Comparison of ENCODE assay signal across 1 cellular context in genomic region chr20:407097-407952, GRCh38.
TF ChIP-seq lines count a peak whose summit lies in the region.

No MANE protein-coding gene starts in this region.

TF ChIP-seq in HepG2, 621 proteins besides CTCF, POLR2A, EP300 and RAD21 (continued from another document and continues in another):
- TF ChIP-seq, protein P1, sequence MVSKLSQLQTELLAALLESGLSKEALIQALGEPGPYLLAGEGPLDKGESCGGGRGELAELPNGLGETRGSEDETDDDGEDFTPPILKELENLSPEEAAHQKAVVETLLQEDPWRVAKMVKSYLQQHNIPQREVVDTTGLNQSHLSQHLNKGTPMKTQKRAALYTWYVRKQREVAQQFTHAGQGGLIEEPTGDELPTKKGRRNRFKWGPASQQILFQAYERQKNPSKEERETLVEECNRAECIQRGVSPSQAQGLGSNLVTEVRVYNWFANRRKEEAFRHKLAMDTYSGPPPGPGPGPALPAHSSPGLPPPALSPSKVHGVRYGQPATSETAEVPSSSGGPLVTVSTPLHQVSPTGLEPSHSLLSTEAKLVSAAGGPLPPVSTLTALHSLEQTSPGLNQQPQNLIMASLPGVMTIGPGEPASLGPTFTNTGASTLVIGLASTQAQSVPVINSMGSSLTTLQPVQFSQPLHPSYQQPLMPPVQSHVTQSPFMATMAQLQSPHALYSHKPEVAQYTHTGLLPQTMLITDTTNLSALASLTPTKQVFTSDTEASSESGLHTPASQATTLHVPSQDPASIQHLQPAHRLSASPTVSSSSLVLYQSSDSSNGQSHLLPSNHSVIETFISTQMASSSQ (IDR thresholded peaks at IDR 0.05; ENCODE audit: low read depth), result no peak; the same call in 1 of the 2 replicates
- TF ChIP-seq, protein P1 (CRISPR knock-in tag; IDR thresholded peaks at IDR 0.05; ENCODE audit: borderline replicate concordance), result peak; percentile 55; the same call in 1 of the 2 replicates
- peak; percentile 88 for TF ChIP-seq YEATS4 (CRISPR knock-in tag; IDR thresholded peaks at IDR 0.05; ENCODE audit: borderline replicate concordance)
- TF ChIP-seq TRIM24 (CRISPR knock-in tag; IDR thresholded peaks at IDR 0.05), result no peak
- TF ChIP-seq ARID5B (CRISPR knock-in tag; IDR thresholded peaks at IDR 0.05), result peak; percentile 60; the same call in 1 of the 2 replicates
- TF ChIP-seq JUNB (CRISPR knock-in tag; IDR thresholded peaks at IDR 0.05; ENCODE audit: borderline replicate concordance), result 0 out of 2 replicates have a peak, but pooled peaks have one; percentile 74
- no peak; the same call in 1 of the 2 replicates for TF ChIP-seq ZHX2 (IDR thresholded peaks at IDR 0.05; ENCODE audit: low read depth)
- peak; percentile 74; the same call in 1 of the 2 replicates for TF ChIP-seq ZHX2 (CRISPR knock-in tag; IDR thresholded peaks at IDR 0.05; ENCODE audit: borderline replicate concordance)
- no peak for TF ChIP-seq SMARCE1 (IDR thresholded peaks at IDR 0.05; ENCODE audit: borderline replicate concordance)
- peak; percentile 34; the same call in 1 of the 2 replicates for TF ChIP-seq ZNF12 (CRISPR knock-in tag; IDR thresholded peaks at IDR 0.05)
- TF ChIP-seq, protein P2, sequence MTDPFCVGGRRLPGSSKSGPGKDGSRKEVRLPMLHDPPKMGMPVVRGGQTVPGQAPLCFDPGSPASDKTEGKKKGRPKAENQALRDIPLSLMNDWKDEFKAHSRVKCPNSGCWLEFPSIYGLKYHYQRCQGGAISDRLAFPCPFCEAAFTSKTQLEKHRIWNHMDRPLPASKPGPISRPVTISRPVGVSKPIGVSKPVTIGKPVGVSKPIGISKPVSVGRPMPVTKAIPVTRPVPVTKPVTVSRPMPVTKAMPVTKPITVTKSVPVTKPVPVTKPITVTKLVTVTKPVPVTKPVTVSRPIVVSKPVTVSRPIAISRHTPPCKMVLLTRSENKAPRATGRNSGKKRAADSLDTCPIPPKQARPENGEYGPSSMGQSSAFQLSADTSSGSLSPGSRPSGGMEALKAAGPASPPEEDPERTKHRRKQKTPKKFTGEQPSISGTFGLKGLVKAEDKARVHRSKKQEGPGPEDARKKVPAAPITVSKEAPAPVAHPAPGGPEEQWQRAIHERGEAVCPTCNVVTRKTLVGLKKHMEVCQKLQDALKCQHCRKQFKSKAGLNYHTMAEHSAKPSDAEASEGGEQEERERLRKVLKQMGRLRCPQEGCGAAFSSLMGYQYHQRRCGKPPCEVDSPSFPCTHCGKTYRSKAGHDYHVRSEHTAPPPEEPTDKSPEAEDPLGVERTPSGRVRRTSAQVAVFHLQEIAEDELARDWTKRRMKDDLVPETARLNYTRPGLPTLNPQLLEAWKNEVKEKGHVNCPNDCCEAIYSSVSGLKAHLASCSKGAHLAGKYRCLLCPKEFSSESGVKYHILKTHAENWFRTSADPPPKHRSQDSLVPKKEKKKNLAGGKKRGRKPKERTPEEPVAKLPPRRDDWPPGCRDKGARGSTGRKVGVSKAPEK (CRISPR knock-in tag; IDR thresholded peaks at IDR 0.05; ENCODE audit: borderline replicate concordance), result peak; percentile 67; the same call in 1 of the 2 replicates
- TF ChIP-seq TGIF2 (CRISPR knock-in tag; IDR thresholded peaks at IDR 0.05), result peak; percentile 87
- TF ChIP-seq ZMAT3 (CRISPR knock-in tag; conservative IDR thresholded peaks at IDR 0.05), result no peak; the same call in 1 of the 2 replicates
- TF ChIP-seq RORA (CRISPR knock-in tag; IDR thresholded peaks at IDR 0.05), result no peak
- TF ChIP-seq HOXA3 (CRISPR knock-in tag; IDR thresholded peaks at IDR 0.05), result peak; percentile 74
- TF ChIP-seq, protein P3, sequence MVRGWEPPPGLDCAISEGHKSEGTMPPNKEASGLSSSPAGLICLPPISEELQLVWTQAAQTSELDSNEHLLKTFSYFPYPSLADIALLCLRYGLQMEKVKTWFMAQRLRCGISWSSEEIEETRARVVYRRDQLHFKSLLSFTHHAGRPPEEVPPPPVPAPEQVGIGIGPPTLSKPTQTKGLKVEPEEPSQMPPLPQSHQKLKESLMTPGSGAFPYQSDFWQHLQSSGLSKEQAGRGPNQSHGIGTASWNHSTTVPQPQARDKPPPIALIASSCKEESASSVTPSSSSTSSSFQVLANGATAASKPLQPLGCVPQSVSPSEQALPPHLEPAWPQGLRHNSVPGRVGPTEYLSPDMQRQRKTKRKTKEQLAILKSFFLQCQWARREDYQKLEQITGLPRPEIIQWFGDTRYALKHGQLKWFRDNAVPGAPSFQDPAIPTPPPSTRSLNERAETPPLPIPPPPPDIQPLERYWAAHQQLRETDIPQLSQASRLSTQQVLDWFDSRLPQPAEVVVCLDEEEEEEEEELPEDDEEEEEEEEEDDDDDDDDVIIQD (CRISPR knock-in tag; IDR thresholded peaks at IDR 0.05; ENCODE audit: low read depth), result no peak; the same call in 1 of the 2 replicates
- TF ChIP-seq CBX1 (IDR thresholded peaks at IDR 0.05; ENCODE audit: low read depth), result peak; percentile 95
- TF ChIP-seq MTF1 (CRISPR knock-in tag; IDR thresholded peaks at IDR 0.05), result peak; percentile 36; the same call in 1 of the 2 replicates
- TF ChIP-seq KLF12 (CRISPR knock-in tag; IDR thresholded peaks at IDR 0.05; ENCODE audit: borderline replicate concordance), result peak; percentile 13; the same call in 1 of the 2 replicates
- TF ChIP-seq FOXC1 (CRISPR knock-in tag; IDR thresholded peaks at IDR 0.05; ENCODE audit: borderline replicate concordance), result no peak
- TF ChIP-seq GMEB1 (CRISPR knock-in tag; IDR thresholded peaks at IDR 0.05; ENCODE audit: borderline replicate concordance), result peak; percentile 45; the same call in 1 of the 2 replicates
- TF ChIP-seq MAFG (CRISPR knock-in tag; IDR thresholded peaks at IDR 0.05), result no peak
- peak; percentile 71 for TF ChIP-seq TAF15 (IDR thresholded peaks at IDR 0.05; ENCODE audit: low read depth, low read length, poor library complexity, severe bottlenecking)
- TF ChIP-seq PCBP2 (optimal IDR thresholded peaks at IDR 0.05; ENCODE audit: low read depth, low read length, poor library complexity, severe bottlenecking), result no peak
- TF ChIP-seq ADNP (CRISPR knock-in tag; IDR thresholded peaks at IDR 0.05), result 0 out of 2 replicates have a peak, but pooled peaks have one; percentile 44
- TF ChIP-seq, protein P4, sequence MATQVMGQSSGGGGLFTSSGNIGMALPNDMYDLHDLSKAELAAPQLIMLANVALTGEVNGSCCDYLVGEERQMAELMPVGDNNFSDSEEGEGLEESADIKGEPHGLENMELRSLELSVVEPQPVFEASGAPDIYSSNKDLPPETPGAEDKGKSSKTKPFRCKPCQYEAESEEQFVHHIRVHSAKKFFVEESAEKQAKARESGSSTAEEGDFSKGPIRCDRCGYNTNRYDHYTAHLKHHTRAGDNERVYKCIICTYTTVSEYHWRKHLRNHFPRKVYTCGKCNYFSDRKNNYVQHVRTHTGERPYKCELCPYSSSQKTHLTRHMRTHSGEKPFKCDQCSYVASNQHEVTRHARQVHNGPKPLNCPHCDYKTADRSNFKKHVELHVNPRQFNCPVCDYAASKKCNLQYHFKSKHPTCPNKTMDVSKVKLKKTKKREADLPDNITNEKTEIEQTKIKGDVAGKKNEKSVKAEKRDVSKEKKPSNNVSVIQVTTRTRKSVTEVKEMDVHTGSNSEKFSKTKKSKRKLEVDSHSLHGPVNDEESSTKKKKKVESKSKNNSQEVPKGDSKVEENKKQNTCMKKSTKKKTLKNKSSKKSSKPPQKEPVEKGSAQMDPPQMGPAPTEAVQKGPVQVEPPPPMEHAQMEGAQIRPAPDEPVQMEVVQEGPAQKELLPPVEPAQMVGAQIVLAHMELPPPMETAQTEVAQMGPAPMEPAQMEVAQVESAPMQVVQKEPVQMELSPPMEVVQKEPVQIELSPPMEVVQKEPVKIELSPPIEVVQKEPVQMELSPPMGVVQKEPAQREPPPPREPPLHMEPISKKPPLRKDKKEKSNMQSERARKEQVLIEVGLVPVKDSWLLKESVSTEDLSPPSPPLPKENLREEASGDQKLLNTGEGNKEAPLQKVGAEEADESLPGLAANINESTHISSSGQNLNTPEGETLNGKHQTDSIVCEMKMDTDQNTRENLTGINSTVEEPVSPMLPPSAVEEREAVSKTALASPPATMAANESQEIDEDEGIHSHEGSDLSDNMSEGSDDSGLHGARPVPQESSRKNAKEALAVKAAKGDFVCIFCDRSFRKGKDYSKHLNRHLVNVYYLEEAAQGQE (IDR thresholded peaks at IDR 0.05; ENCODE audit: borderline replicate concordance in 1 of 2, low read depth in 1 of 2, low read length in 2 of 2), result peak in 1 of 2 experiments; percentile 61; a peak in 1 of 4 replicates
- TF ChIP-seq ZNF558 (CRISPR knock-in tag; IDR thresholded peaks at IDR 0.05; ENCODE audit: borderline replicate concordance), result peak; percentile 91; the same call in 1 of the 2 replicates
- peak; percentile 90 for TF ChIP-seq ZNF331 (CRISPR knock-in tag; IDR thresholded peaks at IDR 0.05)
- no peak for TF ChIP-seq ZNF850 (CRISPR knock-in tag; conservative IDR thresholded peaks at IDR 0.05)
- TF ChIP-seq RARA (CRISPR knock-in tag; IDR thresholded peaks at IDR 0.05), result peak; percentile 70
